20 cellular contexts compared by ENCODE assay signal in the genomic region with DNA sequence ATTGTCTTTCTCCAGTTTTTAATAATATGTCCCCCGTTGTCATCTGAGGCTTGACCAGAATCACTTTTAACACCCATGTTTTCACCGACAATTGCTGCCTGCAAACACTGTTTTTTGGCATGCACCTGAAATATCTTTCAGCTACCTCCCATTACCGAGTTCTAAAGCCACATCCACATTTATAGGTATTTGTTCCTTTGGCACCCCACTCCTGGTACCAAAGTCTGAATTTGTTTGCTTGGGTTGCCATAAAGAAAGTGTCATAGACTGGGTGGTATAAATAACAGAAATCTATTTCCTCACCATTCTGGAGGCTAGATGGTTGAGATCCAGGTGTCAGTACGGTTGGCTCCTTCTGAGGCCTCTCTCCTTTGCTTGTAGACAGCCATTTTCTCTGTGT.
DNase-seq lines count a peak whose midpoint lies in the region; ATAC-seq, FAIRE-seq and TF ChIP-seq lines count a peak whose summit lies in the region.
"Had no signal": no experiment of that assay in that cellular context is flagged by ENCODE, and none has a peak within 500 bp of the region (broad histone marks: within the 10 kb centered on the region; RNA-seq: fewer than 3 reads in every experiment).

No MANE protein-coding gene starts in this region.

- H3K27ac ChIP-seq in A549: no peak overlapping the region
- peak overlapping the region; percentile 1 for H3K27ac ChIP-seq in psoas muscle
- H3K27ac ChIP-seq in subcutaneous abdominal adipose tissue (ENCODE audit: low read depth, low read length): no peak overlapping the region

- CTCF ChIA-PET in A549 (lab: Yijun Ruan, JAX): no interaction called here

- H3K36me3 ChIP-seq in adipocyte (ENCODE audit: control insufficient read depth, insufficient read depth, low read length, severe bottlenecking) (no peaks in the 10 kb centered on the region), psoas muscle (ENCODE audit: insufficient read depth in 1 of 2, low read depth in 1 of 2) (peaks cover 11 to 100% of the 10 kb centered on the region in 2 donors), subcutaneous abdominal adipose tissue (ENCODE audit: control insufficient read depth in 5 of 5, insufficient read depth in 5 of 5, low read length in 5 of 5) (no peaks in the 10 kb centered on the region)
- H3K36me3 ChIP-seq: HAP-1 had no signal

- POLR2A ChIA-PET in A549 (lab: Yijun Ruan, JAX): no interaction called here

- 66% methylated on average over 4 of the region's 4 CpGs for WGBS in A549 (ENCODE audit: missing lambda C conversion rate)
- 83 to 93% (median 86%) methylated on average over 4 of the region's 4 CpGs for WGBS in psoas muscle, 3 donors

- no peak for TF ChIP-seq RAD21 in A549 (conservative IDR thresholded peaks at IDR 0.05 in 1 of 2, IDR thresholded peaks at IDR 0.05 in 1 of 2)

- TF ChIP-seq CTCF in A549 (IDR thresholded peaks at IDR 0.05) (no peak), psoas muscle (IDR thresholded peaks at IDR 0.05) (no peak)

- H3K4me3 ChIP-seq in A549 (no peak overlapping the region), adipocyte (ENCODE audit: low read length) (peak overlapping the region; percentile 40), psoas muscle (no peak overlapping the region), subcutaneous abdominal adipose tissue (ENCODE audit: low read depth in 1 of 5, low read length in 5 of 5) (peak overlapping the region in 3 of 5 donors; percentile 2 to 30 (median 24))
- H3K4me3 ChIP-seq: HAP-1 had no signal

- no peak for ATAC-seq in A549
- no peak for ATAC-seq in psoas muscle
- ATAC-seq in GM19467 (IDR thresholded peaks at IDR 0.05; ENCODE audit: unreplicated experiment): no peak
- no peak for ATAC-seq in left cardiac atrium

- TF ChIP-seq POLR2A in A549 (IDR thresholded peaks at IDR 0.05; ENCODE audit: low read length): no peak

- no peak for FAIRE-seq in A549 (lab: Jason Lieb, UNC)
- FAIRE-seq: GM12891, GM18507, H54 had no signal

- H3K27me3 ChIP-seq in adipocyte (replicated peaks; ENCODE audit: control insufficient read depth, insufficient read depth, low read length) (peaks cover 6% of the 10 kb centered on the region), psoas muscle (ENCODE audit: insufficient read depth in 3 of 3, low read length in 2 of 3) (no peaks in the 10 kb centered on the region), subcutaneous abdominal adipose tissue (ENCODE audit: control insufficient read depth in 5 of 5, insufficient read depth in 4 of 5, low read length in 5 of 5) (peaks cover 0 to 5% (median 0%) of the 10 kb centered on the region in 5 donors)

- H3K4me1 ChIP-seq in A549 (no peaks in the 10 kb centered on the region), adipocyte (ENCODE audit: control insufficient read depth, insufficient read depth, low read length) (no peaks in the 10 kb centered on the region), psoas muscle (peaks cover 5% of the 10 kb centered on the region), subcutaneous abdominal adipose tissue (ENCODE audit: control insufficient read depth in 5 of 5, insufficient read depth in 5 of 5, low read length in 5 of 5) (no peaks in the 10 kb centered on the region)
- H3K4me1 ChIP-seq: HAP-1 had no signal

- no peak for DNase-seq in A549 (ENCODE audit: low read depth in 1 of 2, low spot score in 1 of 2)
- no peak for DNase-seq in adipocyte (ENCODE audit: low read depth)
- no peak for DNase-seq in psoas muscle
- no peak for DNase-seq in NCI-H510A (lab: John Stamatoyannopoulos, UW)
- DNase-seq in left cardiac atrium: no peak
- DNase-seq: 8988T; C1 segment of cervical spinal cord; Calu3; CD4-positive, alpha-beta memory T cell; COR-L47; DMS53; DMS79 treated with DMSO at 0.1 percent for 48 hours; GF-D8; GOT3 had no signal

- no peak overlapping the region for H3K4me2 ChIP-seq in A549

- H3K9me3 ChIP-seq in A549 (peaks cover 41% of the 10 kb centered on the region), adipocyte (ENCODE audit: control insufficient read depth, low read length) (peaks cover 68% of the 10 kb centered on the region), psoas muscle (no peaks in the 10 kb centered on the region), subcutaneous abdominal adipose tissue (ENCODE audit: control insufficient read depth in 5 of 5, low read length in 5 of 5) (peaks cover 26 to 73% (median 63%) of the 10 kb centered on the region in 5 donors)

- intact Hi-C loops in psoas muscle (cut with DNase I) (no loop called here), left cardiac atrium (cut with DNase I) (no loop called here)

- TF ChIP-seq EP300 in A549 (IDR thresholded peaks at IDR 0.05): no peak

- H3K9ac ChIP-seq in adipocyte (ENCODE audit: low read length): no peak overlapping the region
- H3K9ac ChIP-seq in subcutaneous abdominal adipose tissue (ENCODE audit: low read length in 5 of 5): no peak overlapping the region

TF ChIP-seq in A549, 52 proteins besides CTCF, POLR2A, EP300 and RAD21:
- TF ChIP-seq KDM1A (IDR thresholded peaks at IDR 0.05; ENCODE audit: low read depth): peak; percentile 54; the same call in 1 of the 2 replicates
- TF ChIP-seq, protein P1, sequence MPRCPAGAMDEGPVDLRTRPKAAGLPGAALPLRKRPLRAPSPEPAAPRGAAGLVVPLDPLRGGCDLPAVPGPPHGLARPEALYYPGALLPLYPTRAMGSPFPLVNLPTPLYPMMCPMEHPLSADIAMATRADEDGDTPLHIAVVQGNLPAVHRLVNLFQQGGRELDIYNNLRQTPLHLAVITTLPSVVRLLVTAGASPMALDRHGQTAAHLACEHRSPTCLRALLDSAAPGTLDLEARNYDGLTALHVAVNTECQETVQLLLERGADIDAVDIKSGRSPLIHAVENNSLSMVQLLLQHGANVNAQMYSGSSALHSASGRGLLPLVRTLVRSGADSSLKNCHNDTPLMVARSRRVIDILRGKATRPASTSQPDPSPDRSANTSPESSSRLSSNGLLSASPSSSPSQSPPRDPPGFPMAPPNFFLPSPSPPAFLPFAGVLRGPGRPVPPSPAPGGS (IDR thresholded peaks at IDR 0.05): no peak

Comparison
In these comparisons a context has a peak if more than half of its experiments do, and no peak if none do; other contexts are left out.
1. H3K4me3 ChIP-seq: peak in adipocyte (single experiment) and subcutaneous abdominal adipose tissue (3 of 5); none in A549 (single experiment) and psoas muscle (single experiment).